In genomic region chr22:23231471-23232093, GRCh38 we compare ENCODE assay signal across 17 cellular contexts. TPM values are rescaled to one million over a fixed set of nuclear protein-coding genes. Genes with fewer than 3 reads are reported as not detected.
A peak's percentile ranks its signal among the peaks of the same experiment; 100 is the strongest.
DNase-seq lines count a peak whose midpoint lies in the region; ATAC-seq and TF ChIP-seq lines count a peak whose summit lies in the region.
"Had no signal": no experiment of that assay in that cellular context is flagged by ENCODE, and none has a peak within 500 bp of the region (broad histone marks: within the 10 kb centered on the region; RNA-seq: fewer than 3 reads in every experiment).

No MANE protein-coding gene starts in this region.

- H3K27ac ChIP-seq in lower lobe of right lung = peak overlapping the region; percentile 57
- H3K27ac ChIP-seq: psoas muscle had no signal

- no peaks in the 10 kb centered on the region for H3K27me3 ChIP-seq in lower lobe of right lung (ENCODE audit: low read depth)

- TF ChIP-seq CTCF in lower lobe of right lung (IDR thresholded peaks at IDR 0.05) = no peak

- DNase-seq in stimulated activated naive CD8-positive, alpha-beta T cell treated with anti-CD3 and anti-CD28 coated beads, Interleukin-15, amount 100 ng/mL, for 72 hours = no peak
- DNase-seq in T-cell (no peak), lower lobe of right lung (peak; percentile 57), HK-2 (ENCODE audit: unreplicated experiment) (no peak), NCI-H446 treated with DMSO at 0.1 percent for 48 hours (lab: John Stamatoyannopoulos, UW) (no peak)
- DNase-seq: activated CD4-positive, alpha-beta T cell treated with anti-CD3 and anti-CD28 coated beads, Interleukin-2, amount 50 U/mL, for 4 hours; anterior cingulate cortex; NCI-H2029; NCI-H526 treated with DMSO at 0.1 percent for 48 hours; psoas muscle; stimulated activated CD4-positive, alpha-beta T cell treated with anti-CD3 and anti-CD28 coated beads, Interleukin-12 subunit alpha, Interleukin-12 subunit beta, amount 100 ng/mL, for 4 hours; stimulated activated naive CD8-positive, alpha-beta T cell treated with anti-CD3 and anti-CD28 coated beads, Interleukin-15, Interleukin-2, amounts not matched to agents 100 U/mL and 50 U/mL, for 24 hours had no signal

- no peaks in the 10 kb centered on the region for H3K27me3 Mint-ChIP-seq in stimulated activated naive CD8-positive, alpha-beta T cell treated with anti-CD3 and anti-CD28 coated beads, Interleukin-15, Interleukin-2, amounts not matched to agents 100 ng/mL and 50 ng/mL, for 24 hours
- no peaks in the 10 kb centered on the region for H3K27me3 Mint-ChIP-seq in stimulated activated naive CD8-positive, alpha-beta T cell treated with anti-CD3 and anti-CD28 coated beads, Interleukin-15, amount 100 ng/mL, for 72 hours
- H3K27me3 Mint-ChIP-seq in T-cell = no peaks in the 10 kb centered on the region

- H3K4me3 ChIP-seq in lower lobe of right lung = no peak overlapping the region
- H3K4me3 ChIP-seq: psoas muscle had no signal

- ATAC-seq in stimulated activated naive CD8-positive, alpha-beta T cell treated with anti-CD3 and anti-CD28 coated beads, Interleukin-15, amount 100 ng/mL, for 72 hours = no peak
- ATAC-seq in T-cell (replicated peaks in 1 of 4) (no peak), lower lobe of right lung (peak; percentile 49 to 77), GM18870 (IDR thresholded peaks at IDR 0.05; ENCODE audit: unreplicated experiment) (no peak), GM21529 (IDR thresholded peaks at IDR 0.05; ENCODE audit: unreplicated experiment) (no peak)
- ATAC-seq: HCT116; left lobe of liver; psoas muscle; stimulated activated naive CD8-positive, alpha-beta T cell treated with anti-CD3 and anti-CD28 coated beads, Interleukin-15, Interleukin-2, amounts not matched to agents 100 U/mL and 50 U/mL, for 24 hours had no signal

- no peak overlapping the region for H3K4me3 Mint-ChIP-seq in stimulated activated naive CD8-positive, alpha-beta T cell treated with anti-CD3 and anti-CD28 coated beads, Interleukin-15, Interleukin-2, amounts not matched to agents 100 ng/mL and 50 ng/mL, for 24 hours
- H3K4me3 Mint-ChIP-seq in stimulated activated naive CD8-positive, alpha-beta T cell treated with anti-CD3 and anti-CD28 coated beads, Interleukin-15, amount 100 ng/mL, for 72 hours = no peak overlapping the region
- H3K4me3 Mint-ChIP-seq in T-cell = no peak overlapping the region

- POLR2A ChIA-PET in T-cell (lab: Charles Lee) = no interaction called here

- peaks cover 37% of the 10 kb centered on the region for H3K36me3 Mint-ChIP-seq in stimulated activated naive CD8-positive, alpha-beta T cell treated with anti-CD3 and anti-CD28 coated beads, Interleukin-15, Interleukin-2, amounts not matched to agents 100 ng/mL and 50 ng/mL, for 24 hours (ENCODE audit: low read depth)
- peaks cover 45% of the 10 kb centered on the region for H3K36me3 Mint-ChIP-seq in T-cell

- peaks cover 55% of the 10 kb centered on the region for H3K4me1 Mint-ChIP-seq in stimulated activated naive CD8-positive, alpha-beta T cell treated with anti-CD3 and anti-CD28 coated beads, Interleukin-15, Interleukin-2, amounts not matched to agents 100 ng/mL and 50 ng/mL, for 24 hours (ENCODE audit: low read depth)
- peaks cover 63% of the 10 kb centered on the region for H3K4me1 Mint-ChIP-seq in stimulated activated naive CD8-positive, alpha-beta T cell treated with anti-CD3 and anti-CD28 coated beads, Interleukin-15, amount 100 ng/mL, for 72 hours
- H3K4me1 Mint-ChIP-seq in T-cell = peaks cover 60 to 86% (median 74%) of the 10 kb centered on the region in 3 donors

- H3K27ac Mint-ChIP-seq in stimulated activated naive CD8-positive, alpha-beta T cell treated with anti-CD3 and anti-CD28 coated beads, Interleukin-15, Interleukin-2, amounts not matched to agents 100 ng/mL and 50 ng/mL, for 24 hours = peak overlapping the region; percentile 49
- peak overlapping the region in 1 of 2 donors; percentile 38 for H3K27ac Mint-ChIP-seq in stimulated activated naive CD8-positive, alpha-beta T cell treated with anti-CD3 and anti-CD28 coated beads, Interleukin-15, amount 100 ng/mL, for 72 hours
- H3K27ac Mint-ChIP-seq in T-cell = peak overlapping the region; percentile 86 to 97

- H3K9me3 Mint-ChIP-seq in stimulated activated naive CD8-positive, alpha-beta T cell treated with anti-CD3 and anti-CD28 coated beads, Interleukin-15, Interleukin-2, amounts not matched to agents 100 ng/mL and 50 ng/mL, for 24 hours = peaks cover 9% of the 10 kb centered on the region
- peaks cover 20% of the 10 kb centered on the region in 2 donors for H3K9me3 Mint-ChIP-seq in stimulated activated naive CD8-positive, alpha-beta T cell treated with anti-CD3 and anti-CD28 coated beads, Interleukin-15, amount 100 ng/mL, for 72 hours
- peaks cover 6 to 18% (median 17%) of the 10 kb centered on the region in 3 donors for H3K9me3 Mint-ChIP-seq in T-cell

- no peaks in the 10 kb centered on the region for H3K9me3 ChIP-seq in lower lobe of right lung
- H3K9me3 ChIP-seq: psoas muscle had no signal

- intact Hi-C loops in lower lobe of right lung (cut with DNase I) = no loop called here

- peaks cover 53% of the 10 kb centered on the region for H3K4me1 ChIP-seq in lower lobe of right lung

- CTCF ChIA-PET in T-cell (lab: Charles Lee) = interaction anchor here in 1 of 2 donors (0.7 kb wide), 1 partner anchor 12 kb away, joined by 3 read pairs; no protein-coding TSS in a partner anchor

- no peaks in the 10 kb centered on the region for H3K36me3 ChIP-seq in lower lobe of right lung

RNA-seq across cellular contexts. Expression of gene BCR, which starts 51.3 kb away (rescaled TPM):
- total RNA-seq in T-cell = 100 to 1,000 TPM in 1 of 5 donors, 10 to 100 TPM in 4; 74.6 to 103 (median 85.5) TPM
- 57.2 TPM for total RNA-seq in lower lobe of right lung

Comparison
In these comparisons a context has a peak if more than half of its experiments do, and no peak if none do; other contexts are left out.
1. ATAC-seq: peak in lower lobe of right lung (2 of 2); none in stimulated activated naive CD8-positive, alpha-beta T cell treated with anti-CD3 and anti-CD28 coated beads, Interleukin-15, amount 100 ng/mL, for 72 hours (single experiment), T-cell (0 of 4), GM18870 (single experiment) and GM21529 (single experiment).